12 cellular contexts compared by ENCODE assay signal in genomic region chr14:89317051-89317691, GRCh38.
DNase-seq lines count a peak whose midpoint lies in the region; ATAC-seq and TF ChIP-seq lines count a peak whose summit lies in the region.
"Had no signal": no experiment of that assay in that cellular context is flagged by ENCODE, and none has a peak within 500 bp of the region (broad histone marks: within the 10 kb centered on the region; RNA-seq: fewer than 3 reads in every experiment).

No MANE protein-coding gene starts in this region.

- TF ChIP-seq CTCF in gastrocnemius medialis (IDR thresholded peaks at IDR 0.05 in 4 of 5, conservative IDR thresholded peaks at IDR 0.05 in 1 of 5) (no peak), psoas muscle (IDR thresholded peaks at IDR 0.05) (no peak), endodermal cell (conservative IDR thresholded peaks at IDR 0.05) (no peak)

- TF ChIP-seq POLR2A in gastrocnemius medialis (IDR thresholded peaks at IDR 0.05), result no peak

- 88 to 92% (median 91%) methylated on average over 4 of the region's 4 CpGs for WGBS in psoas muscle, 3 donors
- WGBS in endodermal cell (ENCODE audit: insufficient coverage in 1 of 2, insufficient read length in 1 of 2), 2 experiments, result 91 to 93% methylated on average over 2 to 4 of the region's 4 CpGs

- H3K4me3 ChIP-seq in gastrocnemius medialis (no peak overlapping the region), psoas muscle (no peak overlapping the region), endodermal cell (ENCODE audit: low read length) (no peak overlapping the region)

- H3K27me3 ChIP-seq in gastrocnemius medialis, result no peaks in the 10 kb centered on the region
- H3K27me3 ChIP-seq in psoas muscle (ENCODE audit: insufficient read depth in 3 of 3, low read length in 2 of 3), result no peaks in the 10 kb centered on the region
- H3K27me3 ChIP-seq in endodermal cell (ENCODE audit: control insufficient read depth, insufficient read depth, low read length, poor library complexity, severe bottlenecking), result no peaks in the 10 kb centered on the region

- no peaks in the 10 kb centered on the region for H3K27me3 Mint-ChIP-seq in activated CD4-positive, alpha-beta T cell treated with anti-CD3 and anti-CD28 coated beads for 36 hours
- no peaks in the 10 kb centered on the region for H3K27me3 Mint-ChIP-seq in naive thymus-derived CD8-positive, alpha-beta T cell
- H3K27me3 Mint-ChIP-seq in endodermal cell (ENCODE audit: insufficient read depth), result no peaks in the 10 kb centered on the region

- no peak overlapping the region for H3K9ac ChIP-seq in endodermal cell (ENCODE audit: extremely low read depth, low read length, poor library complexity, severe bottlenecking)

- CTCF ChIA-PET in activated CD4-positive, alpha-beta T cell treated with anti-CD3 and anti-CD28 coated beads for 36 hours (lab: Charles Lee), result interaction anchor here (0.9 kb wide), 1 partner anchor 9 kb away, joined by 3 read pairs; no protein-coding TSS in a partner anchor

- no peak overlapping the region for H3K4me3 Mint-ChIP-seq in activated CD4-positive, alpha-beta T cell treated with anti-CD3 and anti-CD28 coated beads for 36 hours
- H3K4me3 Mint-ChIP-seq in naive thymus-derived CD8-positive, alpha-beta T cell, result no peak overlapping the region
- H3K4me3 Mint-ChIP-seq in endodermal cell, result no peak overlapping the region

- peaks cover 12% of the 10 kb centered on the region for H3K9me3 Mint-ChIP-seq in activated CD4-positive, alpha-beta T cell treated with anti-CD3 and anti-CD28 coated beads for 36 hours (ENCODE audit: low read depth)
- H3K9me3 Mint-ChIP-seq in naive thymus-derived CD8-positive, alpha-beta T cell, result peaks cover 0 to 13% (median 6%) of the 10 kb centered on the region in 9 donors
- H3K9me3 Mint-ChIP-seq in endodermal cell, result peaks cover 16% of the 10 kb centered on the region

- H3K9me3 ChIP-seq in gastrocnemius medialis, result no peaks in the 10 kb centered on the region
- H3K9me3 ChIP-seq in psoas muscle, result no peaks in the 10 kb centered on the region
- H3K9me3 ChIP-seq in endodermal cell (ENCODE audit: control insufficient read depth, low read length), result peaks cover 25% of the 10 kb centered on the region

- DNase-seq in activated CD4-positive, alpha-beta T cell treated with anti-CD3 and anti-CD28 coated beads for 36 hours, result no peak
- no peak for DNase-seq in activated CD4-positive, alpha-beta T cell treated with anti-CD3 and anti-CD28 coated beads for 4 hours
- DNase-seq in naive thymus-derived CD8-positive, alpha-beta T cell, result no peak
- DNase-seq in gastrocnemius medialis, result no peak
- no peak for DNase-seq in psoas muscle
- no peak for DNase-seq in endodermal cell
- DNase-seq: NCI-H1105 had no signal

- H3K4me1 ChIP-seq in gastrocnemius medialis (peaks cover 0 to 6% of the 10 kb centered on the region in 2 donors), psoas muscle (no peaks in the 10 kb centered on the region), endodermal cell (ENCODE audit: control insufficient read depth, insufficient read depth, low read length) (peaks cover 2% of the 10 kb centered on the region)

- ATAC-seq in activated CD4-positive, alpha-beta T cell treated with anti-CD3 and anti-CD28 coated beads for 36 hours, result peak; percentile 57
- peak; percentile 94 for ATAC-seq in GM21723 (IDR thresholded peaks at IDR 0.05; ENCODE audit: unreplicated experiment)
- ATAC-seq in HG03280 (IDR thresholded peaks at IDR 0.05; ENCODE audit: unreplicated experiment), result peak; percentile 81
- ATAC-seq in naive thymus-derived CD8-positive, alpha-beta T cell, result no peak
- ATAC-seq in gastrocnemius medialis, result no peak
- no peak for ATAC-seq in psoas muscle
- ATAC-seq: Panc1 had no signal

- peaks cover 41% of the 10 kb centered on the region for H3K4me1 Mint-ChIP-seq in activated CD4-positive, alpha-beta T cell treated with anti-CD3 and anti-CD28 coated beads for 36 hours
- peaks cover 29 to 64% (median 52%) of the 10 kb centered on the region in 4 donors for H3K4me1 Mint-ChIP-seq in naive thymus-derived CD8-positive, alpha-beta T cell
- peaks cover 31% of the 10 kb centered on the region for H3K4me1 Mint-ChIP-seq in endodermal cell

- intact Hi-C loops in activated CD4-positive, alpha-beta T cell treated with anti-CD3 and anti-CD28 coated beads for 36 hours (cut with DNase I, micrococcal nuclease), result no loop called here
- intact Hi-C loops in gastrocnemius medialis (cut with DNase I; ENCODE audit: low total_unique reads) (no loop called here), psoas muscle (cut with DNase I) (no loop called here)

- H3K36me3 ChIP-seq in gastrocnemius medialis (no peaks in the 10 kb centered on the region), psoas muscle (ENCODE audit: insufficient read depth in 1 of 2, low read depth in 1 of 2) (peaks cover 0 to 3% of the 10 kb centered on the region in 2 donors), endodermal cell (ENCODE audit: control insufficient read depth, insufficient read depth, low read length) (peaks cover 10% of the 10 kb centered on the region)

- no peak overlapping the region for H3K27ac ChIP-seq in gastrocnemius medialis
- no peak overlapping the region for H3K27ac ChIP-seq in psoas muscle
- H3K27ac ChIP-seq in endodermal cell (ENCODE audit: low read depth, low read length), result no peak overlapping the region
- H3K27ac ChIP-seq: HL-60, VCaP had no signal

- in situ Hi-C loops in gastrocnemius medialis (cut with MboI; ENCODE audit: low sequenced_read_pairs in 4 of 4), result no loop called here

- POLR2A ChIA-PET in activated CD4-positive, alpha-beta T cell treated with anti-CD3 and anti-CD28 coated beads for 36 hours (lab: Charles Lee), result no interaction called here
- POLR2A ChIA-PET in naive thymus-derived CD8-positive, alpha-beta T cell (lab: Charles Lee), result interaction anchor here (0.6 kb wide), 1 partner anchor 10 kb away, joined by 3 read pairs; no protein-coding TSS in a partner anchor

- peaks cover 58% of the 10 kb centered on the region for H3K36me3 Mint-ChIP-seq in activated CD4-positive, alpha-beta T cell treated with anti-CD3 and anti-CD28 coated beads for 36 hours (ENCODE audit: low read depth)
- peaks cover 0 to 37% (median 17%) of the 10 kb centered on the region in 3 donors for H3K36me3 Mint-ChIP-seq in naive thymus-derived CD8-positive, alpha-beta T cell
- H3K36me3 Mint-ChIP-seq in endodermal cell (ENCODE audit: low read depth), result peaks cover 54% of the 10 kb centered on the region

- H3K27ac Mint-ChIP-seq in activated CD4-positive, alpha-beta T cell treated with anti-CD3 and anti-CD28 coated beads for 36 hours, result peak overlapping the region; percentile 62
- peak overlapping the region in 6 of 10 donors; percentile 16 to 75 (median 66) for H3K27ac Mint-ChIP-seq in naive thymus-derived CD8-positive, alpha-beta T cell
- no peak overlapping the region for H3K27ac Mint-ChIP-seq in endodermal cell

Comparison
In these comparisons a context has a peak if more than half of its experiments do, and no peak if none do; other contexts are left out.
1. ATAC-seq: peak in activated CD4-positive, alpha-beta T cell treated with anti-CD3 and anti-CD28 coated beads for 36 hours (single experiment), GM21723 (single experiment) and HG03280 (single experiment); none in naive thymus-derived CD8-positive, alpha-beta T cell (0 of 2), gastrocnemius medialis (0 of 2) and psoas muscle (0 of 4).